In genomic region chr5:33242264-33242663, GRCh38 we compare ENCODE assay signal across 29 cellular contexts.
A peak's percentile ranks its signal among the peaks of the same experiment; 100 is the strongest.
DNase-seq lines count a peak whose midpoint lies in the region; ATAC-seq and TF ChIP-seq lines count a peak whose summit lies in the region.
"Had no signal": no experiment of that assay in that cellular context is flagged by ENCODE, and none has a peak within 500 bp of the region (broad histone marks: within the 10 kb centered on the region; RNA-seq: fewer than 3 reads in every experiment).

No MANE protein-coding gene starts in this region.

- no peak overlapping the region for H3K27ac ChIP-seq in aorta (ENCODE audit: low read depth in 1 of 2, low read length in 2 of 2)
- H3K27ac ChIP-seq: 22Rv1, ascending aorta, colonic mucosa, pancreas, transverse colon had no signal

- no peak overlapping the region for H3K4me3 ChIP-seq in Loucy (ENCODE audit: low read length, poor library complexity, severe bottlenecking)
- H3K4me3 ChIP-seq in aorta (ENCODE audit: low read length in 2 of 2) = no peak overlapping the region
- H3K4me3 ChIP-seq: ascending aorta, colonic mucosa, lung, pancreas, transverse colon had no signal

- TF ChIP-seq CTCF in Loucy (conservative IDR thresholded peaks at IDR 0.05; ENCODE audit: low read length) (no peak), neural crest cell (conservative IDR thresholded peaks at IDR 0.05) (no peak)

- H2AFZ ChIP-seq in Loucy (ENCODE audit: low read length) = no peak overlapping the region

- H3K9me2 ChIP-seq in Loucy (replicated peaks; ENCODE audit: low read depth, low read length) = no peaks in the 10 kb centered on the region

- no peaks in the 10 kb centered on the region for H3F3A ChIP-seq in Loucy (ENCODE audit: low read depth)

- peak overlapping the region; percentile 79 for H3K27ac Mint-ChIP-seq in T-helper 1 cell treated with Interleukin-12 subunit alpha and Interleukin-12 subunit beta and Interleukin-4 antibody, amounts not matched to agents 30 μg/mL and 1 μg/mL, for 36 hours
- H3K27ac Mint-ChIP-seq in neural crest cell (ENCODE audit: unreplicated experiment) = peak overlapping the region; percentile 87
- H3K27ac Mint-ChIP-seq: activated naive CD8-positive, alpha-beta T cell; CD4-positive, alpha-beta T cell had no signal

- no peaks in the 10 kb centered on the region for H4K20me1 ChIP-seq in Loucy (ENCODE audit: insufficient read depth, low read length, poor library complexity, severe bottlenecking)

- peaks cover 24% of the 10 kb centered on the region for H3K4me1 Mint-ChIP-seq in T-helper 1 cell treated with Interleukin-12 subunit alpha and Interleukin-12 subunit beta and Interleukin-4 antibody, amounts not matched to agents 30 μg/mL and 1 μg/mL, for 36 hours (ENCODE audit: low read depth)
- H3K4me1 Mint-ChIP-seq in neural crest cell = peaks cover 10% of the 10 kb centered on the region

- H3K36me3 ChIP-seq in Loucy (ENCODE audit: insufficient read depth, low read length) = no peaks in the 10 kb centered on the region
- no peaks in the 10 kb centered on the region for H3K36me3 ChIP-seq in aorta (ENCODE audit: control insufficient read depth in 1 of 2, insufficient read depth in 2 of 2, low read length in 1 of 2)
- H3K36me3 ChIP-seq: ascending aorta, colonic mucosa, pancreas, transverse colon had no signal

- H3K36me3 Mint-ChIP-seq in T-helper 1 cell treated with Interleukin-12 subunit alpha and Interleukin-12 subunit beta and Interleukin-4 antibody, amounts not matched to agents 30 μg/mL and 1 μg/mL, for 36 hours (ENCODE audit: low read depth) = no peaks in the 10 kb centered on the region
- H3K36me3 Mint-ChIP-seq in neural crest cell (ENCODE audit: low read depth) = no peaks in the 10 kb centered on the region
- H3K36me3 Mint-ChIP-seq: activated naive CD8-positive, alpha-beta T cell; stimulated activated memory B cell treated with anti-CD40 and anti-IgM and Interleukin-4, amounts not matched to agents 10 μg/mL and 1 μg/mL and 100 μg/mL, for 72 hours had no signal

- peak overlapping the region; percentile 12 for H3K4me2 ChIP-seq in Loucy (ENCODE audit: low read depth, low read length, poor library complexity, severe bottlenecking)

- no peaks in the 10 kb centered on the region for H3K27me3 Mint-ChIP-seq in T-helper 1 cell treated with Interleukin-12 subunit alpha and Interleukin-12 subunit beta and Interleukin-4 antibody, amounts not matched to agents 30 μg/mL and 1 μg/mL, for 36 hours (ENCODE audit: low read depth)
- no peaks in the 10 kb centered on the region for H3K27me3 Mint-ChIP-seq in neural crest cell (ENCODE audit: low read depth)
- H3K27me3 Mint-ChIP-seq: activated naive CD8-positive, alpha-beta T cell; CD4-positive, alpha-beta T cell; effector memory CD8-positive, alpha-beta T cell; stimulated activated memory B cell treated with anti-CD40 and anti-IgM and Interleukin-4, amounts not matched to agents 10 μg/mL and 1 μg/mL and 100 μg/mL, for 72 hours had no signal

- intact Hi-C loops in aorta (cut with DNase I) = loop anchor here in 1 of 2 donors (5.0 kb wide), 1 partner anchor 385 kb away; no protein-coding TSS in a partner anchor

- H3K4me1 ChIP-seq in Loucy (ENCODE audit: insufficient read depth, low read length, poor library complexity, severe bottlenecking) (peaks cover 20% of the 10 kb centered on the region), aorta (ENCODE audit: control insufficient read depth in 1 of 2, insufficient read depth in 2 of 2, low read length in 2 of 2) (no peaks in the 10 kb centered on the region)
- H3K4me1 ChIP-seq: ascending aorta, colonic mucosa, pancreas had no signal

- H3K9me3 ChIP-seq in Loucy (ENCODE audit: insufficient read depth, low read depth, low read length) (no peaks in the 10 kb centered on the region), aorta (ENCODE audit: control insufficient read depth, low read length) (no peaks in the 10 kb centered on the region)
- H3K9me3 ChIP-seq: ascending aorta, colonic mucosa, pancreas, transverse colon had no signal

- WGBS in aorta, 2 donors = 91 to 94% methylated on average over 2 of the region's 2 CpGs

- no peak overlapping the region for H3K9ac ChIP-seq in Loucy (ENCODE audit: low read depth, low read length, poor library complexity, severe bottlenecking)

- no peaks in the 10 kb centered on the region for H3K79me2 ChIP-seq in Loucy (ENCODE audit: insufficient read depth, low read length)

- peak; percentile 30 for ATAC-seq in GM21528 (IDR thresholded peaks at IDR 0.05; ENCODE audit: low FRiP score, unreplicated experiment)
- ATAC-seq in aorta (ENCODE audit: low FRiP score) = no peak
- no peak for ATAC-seq in GM18517 (IDR thresholded peaks at IDR 0.05; ENCODE audit: unreplicated experiment)
- ATAC-seq: effector memory CD8-positive, alpha-beta T cell; Panc1 had no signal

- H3K9me3 Mint-ChIP-seq in T-helper 1 cell treated with Interleukin-12 subunit alpha and Interleukin-12 subunit beta and Interleukin-4 antibody, amounts not matched to agents 30 μg/mL and 1 μg/mL, for 36 hours = peaks cover 7% of the 10 kb centered on the region
- no peaks in the 10 kb centered on the region for H3K9me3 Mint-ChIP-seq in neural crest cell
- H3K9me3 Mint-ChIP-seq: CD4-positive, alpha-beta T cell; nephron; stimulated activated memory B cell treated with anti-CD40 and anti-IgM and Interleukin-4, amounts not matched to agents 10 μg/mL and 1 μg/mL and 100 μg/mL, for 72 hours had no signal

- DNase-seq in T-helper 1 cell (no peak), neural crest cell (ENCODE audit: low read depth, low spot score) (no peak), mucosa of gallbladder (ENCODE audit: low spot score) (no peak), aorta (no peak)
- DNase-seq: activated CD4-positive, alpha-beta T cell treated with anti-CD3 and anti-CD28 coated beads for 1 hour; activated effector memory CD4-positive, alpha-beta T cell treated with anti-CD3 and anti-CD28 coated beads, Interleukin-2, amount 50 U/mL, for 16 hours; activated T-cell treated with anti-CD3 and anti-CD28 coated beads, Interleukin-2, amount 50 U/mL, for 1 hour; CD4-positive, alpha-beta T cell; colonic mucosa; DMS79 treated with DMSO at 0.1 percent for 48 hours; effector memory CD8-positive, alpha-beta T cell; NCI-H1436; NCI-H2227 treated with DMSO at 0.1 percent for 48 hours; NCI-H526 treated with DMSO at 0.1 percent for 48 hours; pancreas; retina; SHP77; transverse colon had no signal

- H3K27me3 ChIP-seq in Loucy (ENCODE audit: insufficient read depth, low read length, poor library complexity, severe bottlenecking) (no peaks in the 10 kb centered on the region), aorta (ENCODE audit: control insufficient read depth in 1 of 2, insufficient read depth in 2 of 2, low read length in 1 of 2) (no peaks in the 10 kb centered on the region)
- H3K27me3 ChIP-seq: ascending aorta, colonic mucosa, pancreas, transverse colon had no signal

- H3K4me3 Mint-ChIP-seq in T-helper 1 cell treated with Interleukin-12 subunit alpha and Interleukin-12 subunit beta and Interleukin-4 antibody, amounts not matched to agents 30 μg/mL and 1 μg/mL, for 36 hours = peak overlapping the region; percentile 49
- H3K4me3 Mint-ChIP-seq in neural crest cell = no peak overlapping the region
- H3K4me3 Mint-ChIP-seq: activated naive CD8-positive, alpha-beta T cell; CD4-positive, alpha-beta T cell; nephron; stimulated activated memory B cell treated with anti-CD40 and anti-IgM and Interleukin-4, amounts not matched to agents 10 μg/mL and 1 μg/mL and 100 μg/mL, for 72 hours had no signal
